ENCODE assay signal across 8 cellular contexts in genomic region chr3:66253790-66254620, GRCh38. TPM values are rescaled to one million over a fixed set of nuclear protein-coding genes. Genes with fewer than 3 reads are reported as not detected.
DNase-seq lines count a peak whose midpoint lies in the region; ATAC-seq, FAIRE-seq and TF ChIP-seq lines count a peak whose summit lies in the region.

No MANE protein-coding gene starts in this region.

- H3K4me1 ChIP-seq in GM12878 (ENCODE audit: control insufficient read depth, insufficient read depth, low read length) (no peaks in the 10 kb centered on the region), left lung (no peaks in the 10 kb centered on the region)

- FAIRE-seq in GM12878 (lab: Jason Lieb, UNC), result peak; percentile 92

- H3K4me2 ChIP-seq in GM12878 (ENCODE audit: control insufficient read depth, insufficient read depth), result no peak overlapping the region

- peak; percentile 44 to 62 (median 55); a peak in 4 of 6 replicates for TF ChIP-seq CTCF in GM12878 (IDR thresholded peaks at IDR 0.05 in 2 of 3, conservative IDR thresholded peaks at IDR 0.05 in 1 of 3; ENCODE audit: control insufficient read depth in 2 of 3, extremely low read depth in 1 of 3, insufficient read depth in 1 of 3, low read depth in 3 of 3, low read length in 3 of 3)
- peak; percentile 74 to 82 for TF ChIP-seq CTCF in left lung (IDR thresholded peaks at IDR 0.05)

- WGBS in GM12878 (ENCODE audit: insufficient coverage, insufficient replicate concordance, low lambda C conversion rate, missing lambda C conversion rate), result 26% methylated on average over 6 of the region's 6 CpGs

- no peak for TF ChIP-seq EP300 in Ishikawa (IDR thresholded peaks at IDR 0.05; ENCODE audit: borderline replicate concordance)
- TF ChIP-seq EP300 in GM12878 (IDR thresholded peaks at IDR 0.05; ENCODE audit: borderline replicate concordance in 1 of 2, control insufficient read depth in 1 of 2, low read depth in 2 of 2, low read length in 2 of 2), result no peak

- CTCF ChIA-PET in GM12878 (lab: Yijun Ruan, JAX), result interaction anchor here (0.6 to 8.7 kb wide), 54 partner anchors 8 to 1103 kb away, joined by 3 to 100 read pairs (median 4); no protein-coding TSS in a partner anchor

- no peak for TF ChIP-seq POLR2A in GM12878 (IDR thresholded peaks at IDR 0.05; ENCODE audit: low read depth, low read length)

- peak; percentile 38 for TF ChIP-seq RAD21 in Ishikawa (IDR thresholded peaks at IDR 0.05; ENCODE audit: low read depth)
- peak; percentile 66 for TF ChIP-seq RAD21 in GM12878 (IDR thresholded peaks at IDR 0.05; ENCODE audit: insufficient read depth, low read depth, low read length)

- H3K79me2 ChIP-seq in GM12878 (ENCODE audit: control insufficient read depth, insufficient read depth, low read length), result no peaks in the 10 kb centered on the region

- H3K9me3 ChIP-seq in GM12878 (replicated peaks; ENCODE audit: control insufficient read depth, insufficient read depth, low read length) (no peaks in the 10 kb centered on the region), left lung (no peaks in the 10 kb centered on the region)

- peak; percentile 44 for DNase-seq in EH (ENCODE audit: low read depth)
- DNase-seq in GM12878 (ENCODE audit: low read depth, low spot score), result no peak
- DNase-seq in left lung, result no peak
- no peak for DNase-seq in stimulated activated CD4-positive, alpha-beta T cell treated with anti-CD3 and anti-CD28 coated beads, Interleukin-4, amount 100 ng/mL, for 24 hours
- DNase-seq in NCI-H146 treated with DMSO at 0.1 percent for 48 hours (lab: John Stamatoyannopoulos, UW; ENCODE audit: unreplicated experiment), result no peak

- RAD21 ChIA-PET in GM12878 (lab: Charles Lee; ENCODE audit: unreplicated experiment), result interaction anchor here (0.7 to 2.3 kb wide), 14 partner anchors 14 to 736 kb away, joined by 3 to 19 read pairs (median 4); no protein-coding TSS in a partner anchor

- no peak overlapping the region for H3K27ac ChIP-seq in GM12878 (ENCODE audit: control insufficient read depth, insufficient read depth)
- no peak overlapping the region for H3K27ac ChIP-seq in left lung

- peak; percentile 62 for ATAC-seq in GM12878
- peak; percentile 56 for ATAC-seq in left lung
- ATAC-seq in HG02885 (IDR thresholded peaks at IDR 0.05; ENCODE audit: poor library complexity, unreplicated experiment), result no peak
- no peak for ATAC-seq in GM21360 (IDR thresholded peaks at IDR 0.05; ENCODE audit: unreplicated experiment)

- H3K27me3 ChIP-seq in GM12878 (replicated peaks in 1 of 2; ENCODE audit: control insufficient read depth in 2 of 2, insufficient read depth in 2 of 2, low read length in 1 of 2) (no peaks in the 10 kb centered on the region), left lung (no peaks in the 10 kb centered on the region)

- H3K4me3 ChIP-seq in GM12878 (no peak overlapping the region), left lung (no peak overlapping the region)

- no peaks in the 10 kb centered on the region; a peak in 2 of 4 replicates for H3K36me3 ChIP-seq in GM12878 (ENCODE audit: control insufficient read depth in 2 of 2, insufficient read depth in 2 of 2, low read length in 1 of 2)
- H3K36me3 ChIP-seq in left lung, result no peaks in the 10 kb centered on the region

- intact Hi-C loops in GM12878 (cut with micrococcal nuclease; ENCODE audit: unreplicated experiment), result loop anchor here (1.0 kb wide), 1 partner anchor 562 kb away; no protein-coding TSS in a partner anchor
- intact Hi-C loops in left lung (cut with DNase I), result no loop called here

- no peak overlapping the region for H3K9ac ChIP-seq in GM12878 (ENCODE audit: control insufficient read depth, insufficient read depth, low read length)

- in situ Hi-C loops in GM12878 (cut with MboI), result no loop called here

- H4K20me1 ChIP-seq in GM12878 (ENCODE audit: control insufficient read depth, insufficient read depth), result no peaks in the 10 kb centered on the region

- H2AFZ ChIP-seq in GM12878 (ENCODE audit: control insufficient read depth, low read depth, low read length), result no peak overlapping the region

- SMC1A ChIA-PET in GM12878 (lab: Charles Lee; ENCODE audit: uncharacterized antibody, unreplicated experiment), result interaction anchor here (0.6 to 6.6 kb wide), 26 partner anchors 8 to 1474 kb away, joined by 3 to 70 read pairs (median 4); no protein-coding TSS in a partner anchor

- POLR2A ChIA-PET in GM12878 (lab: Charles Lee), result no interaction called here

- BruUV-seq in GM12878 (replicated peaks; lab: Mats Ljungman, UMichigan), result no TSS peak

TF ChIP-seq in Ishikawa, 13 proteins besides CTCF, POLR2A, EP300 and RAD21 (continues in another document):
- TF ChIP-seq TEAD4 (IDR thresholded peaks at IDR 0.05), result no peak
- TF ChIP-seq CREB1 (IDR thresholded peaks at IDR 0.05; ENCODE audit: low read depth), result no peak
- no peak for TF ChIP-seq EGR1 (IDR thresholded peaks at IDR 0.05)
- no peak for TF ChIP-seq YY1 (IDR thresholded peaks at IDR 0.05; ENCODE audit: low read depth)
- no peak for TF ChIP-seq TCF12 (IDR thresholded peaks at IDR 0.05; ENCODE audit: low read depth)
- no peak for TF ChIP-seq NFIC (IDR thresholded peaks at IDR 0.05)
- TF ChIP-seq CEBPB (IDR thresholded peaks at IDR 0.05), result no peak
- no peak for TF ChIP-seq FOXM1 (IDR thresholded peaks at IDR 0.05; ENCODE audit: borderline replicate concordance, low read depth)

TF ChIP-seq in GM12878, 131 proteins besides CTCF, POLR2A, EP300 and RAD21:
- TF ChIP-seq IRF5 (IDR thresholded peaks at IDR 0.05; ENCODE audit: borderline replicate concordance) (no peak), SKIL (IDR thresholded peaks at IDR 0.05; ENCODE audit: low read depth, poor library complexity, severe bottlenecking) (no peak), HDAC6 (IDR thresholded peaks at IDR 0.05; ENCODE audit: unreplicated experiment) (no peak), SMC3 (IDR thresholded peaks at IDR 0.05; ENCODE audit: borderline replicate concordance, low read length) (peak; percentile 57; the same call in 1 of the 2 replicates), HDAC2 (IDR thresholded peaks at IDR 0.05) (no peak), KLF5 (IDR thresholded peaks at IDR 0.05; ENCODE audit: partially characterized antibody) (no peak), NFIC (IDR thresholded peaks at IDR 0.05; ENCODE audit: low read depth, low read length) (no peak)

RNA-seq across cellular contexts. Expression of gene SLC25A26, which starts 33.2 kb away (rescaled TPM):
- total RNA-seq in GM12878 (2013; cell fraction: nucleolus; rRNA removed), result 18.9 and 21.4 TPM in 2 replicates
- total RNA-seq in GM12878 (2014; rRNA removed), result 22.4 and 29.0 TPM in 2 replicates
- 14.6 and 15.9 TPM in 2 replicates for total RNA-seq in GM12878 (2014; rRNA removed; fragmentation: Illumina TruSeq; extraction: Trizol)
- 17.9 and 22.0 TPM in 2 replicates for total RNA-seq in GM12878 (2021)
- 15.5 TPM for polyA plus RNA-seq in GM12878 (2011; ENCODE audit: low read depth)
- 33.9 and 35.9 TPM in 2 replicates for polyA plus RNA-seq in GM12878 (2011; rRNA removed)
- 26.8 and 31.6 TPM in 2 replicates for polyA plus RNA-seq in GM12878 (2011; cell fraction: cytosol; rRNA removed)
- polyA plus RNA-seq in GM12878 (2011; cell fraction: nucleus; rRNA removed), result 19.1 and 21.4 TPM in 2 replicates
- polyA plus RNA-seq in GM12878 (2012), result 19.3 and 22.4 TPM in 2 replicates
- polyA plus RNA-seq in GM12878 (2014; fragmentation: Illumina TruSeq; extraction: Trizol), result 12.0 and 24.0 TPM in 2 replicates
- 10 to 100 TPM; 44.1 to 49.7 TPM for polyA plus RNA-seq in GM12878 (2014; fragmentation: Nextera tagmentation; extraction: Ambion mirVana)
- polyA plus RNA-seq in GM12878 (2014; rRNA removed), result 21.8 and 24.2 TPM in 2 replicates
- polyA plus RNA-seq in GM12878 (2016; fragmentation: Nextera tagmentation; extraction: Ambion mirVana), result 10 to 100 TPM; 25.8 to 26.6 TPM
- polyA minus RNA-seq in GM12878 (2011; rRNA and poly(A)+ RNA removed), result 17.1 and 18.8 TPM in 2 replicates
- 4.9 and 5.3 TPM in 2 replicates for polyA minus RNA-seq in GM12878 (2011; cell fraction: cytosol; rRNA and poly(A)+ RNA removed)
- polyA minus RNA-seq in GM12878 (2011; cell fraction: nucleus; rRNA and poly(A)+ RNA removed), result 9.3 and 16.6 TPM in 2 replicates
- 10 to 100 TPM; 14.2 to 14.9 TPM for total RNA-seq in left lung

Comparison
In these comparisons a context has a peak if more than half of its experiments do, and no peak if none do; other contexts are left out.
1. ATAC-seq: peak in GM12878 (single experiment) and left lung (single experiment); none in HG02885 (single experiment) and GM21360 (single experiment).